Comparison of ENCODE assay signal across 19 cellular contexts in genomic region chr11:17280494-17281127, GRCh38. TPM values are rescaled to one million over a fixed set of nuclear protein-coding genes. Genes with fewer than 3 reads are reported as not detected.
DNase-seq lines count a peak whose midpoint lies in the region; ATAC-seq and TF ChIP-seq lines count a peak whose summit lies in the region.
"Had no signal": no experiment of that assay in that cellular context is flagged by ENCODE, and none has a peak within 500 bp of the region (broad histone marks: within the 10 kb centered on the region; RNA-seq: fewer than 3 reads in every experiment).

No MANE protein-coding gene starts in this region.

- peaks cover 65% of the 10 kb centered on the region for H3K4me1 Mint-ChIP-seq in activated naive CD4-positive, alpha-beta T cell treated with anti-CD3 and anti-CD28 coated beads, Interleukin-2, amount 10 ng/mL, durations not matched to agents 7 days and 5 days
- H3K4me1 Mint-ChIP-seq in activated naive CD8-positive, alpha-beta T cell treated with anti-CD3 and anti-CD28 coated beads for 36 hours, result peaks cover 52% of the 10 kb centered on the region
- H3K4me1 Mint-ChIP-seq in activated CD8-positive, alpha-beta memory T cell treated with anti-CD3 and anti-CD28 coated beads, Interleukin-2, amount 10 ng/mL, durations not matched to agents 7 days and 5 days, result peaks cover 43% of the 10 kb centered on the region

- peaks cover 47 to 58% of the 10 kb centered on the region in 2 experiments for H3K4me1 ChIP-seq in neutrophil (ENCODE audit: control insufficient read depth in 1 of 2, insufficient read depth in 1 of 2, low read depth in 1 of 2, low read length in 1 of 2)

- H3K4me3 Mint-ChIP-seq in activated naive CD4-positive, alpha-beta T cell treated with anti-CD3 and anti-CD28 coated beads, Interleukin-2, amount 10 ng/mL, durations not matched to agents 7 days and 5 days, result peak overlapping the region; percentile 15
- H3K4me3 Mint-ChIP-seq in activated naive CD8-positive, alpha-beta T cell treated with anti-CD3 and anti-CD28 coated beads for 36 hours, result peak overlapping the region; percentile 70
- H3K4me3 Mint-ChIP-seq in activated CD8-positive, alpha-beta memory T cell treated with anti-CD3 and anti-CD28 coated beads, Interleukin-2, amount 10 ng/mL, durations not matched to agents 7 days and 5 days, result no peak overlapping the region
- H3K4me3 Mint-ChIP-seq: activated B cell treated with CpG ODN at 0.5 μM for 24 hours had no signal

- no peaks in the 10 kb centered on the region for H3K9me3 Mint-ChIP-seq in activated naive CD4-positive, alpha-beta T cell treated with anti-CD3 and anti-CD28 coated beads, Interleukin-2, amount 10 ng/mL, durations not matched to agents 7 days and 5 days
- H3K9me3 Mint-ChIP-seq in activated naive CD8-positive, alpha-beta T cell treated with anti-CD3 and anti-CD28 coated beads for 36 hours, result no peaks in the 10 kb centered on the region
- H3K9me3 Mint-ChIP-seq in activated CD8-positive, alpha-beta memory T cell treated with anti-CD3 and anti-CD28 coated beads, Interleukin-2, amount 10 ng/mL, durations not matched to agents 7 days and 5 days (ENCODE audit: low read depth), result peaks cover under 1% of the 10 kb centered on the region
- H3K9me3 Mint-ChIP-seq: activated B cell treated with CpG ODN at 0.5 μM for 24 hours had no signal

- no peaks in the 10 kb centered on the region for H3K27me3 Mint-ChIP-seq in activated naive CD4-positive, alpha-beta T cell treated with anti-CD3 and anti-CD28 coated beads, Interleukin-2, amount 10 ng/mL, durations not matched to agents 7 days and 5 days
- no peaks in the 10 kb centered on the region for H3K27me3 Mint-ChIP-seq in activated naive CD8-positive, alpha-beta T cell treated with anti-CD3 and anti-CD28 coated beads for 36 hours
- H3K27me3 Mint-ChIP-seq in activated CD8-positive, alpha-beta memory T cell treated with anti-CD3 and anti-CD28 coated beads, Interleukin-2, amount 10 ng/mL, durations not matched to agents 7 days and 5 days, result no peaks in the 10 kb centered on the region
- H3K27me3 Mint-ChIP-seq: activated B cell treated with CpG ODN at 0.5 μM for 24 hours had no signal

- no peak overlapping the region for H3K4me3 ChIP-seq in neutrophil (ENCODE audit: low read depth in 1 of 2, low read length in 1 of 2)
- H3K4me3 ChIP-seq: ovary, sigmoid colon had no signal

- H3K27ac Mint-ChIP-seq in activated naive CD4-positive, alpha-beta T cell treated with anti-CD3 and anti-CD28 coated beads, Interleukin-2, amount 10 ng/mL, durations not matched to agents 7 days and 5 days, result peak overlapping the region; percentile 49
- H3K27ac Mint-ChIP-seq in activated naive CD8-positive, alpha-beta T cell treated with anti-CD3 and anti-CD28 coated beads for 36 hours, result peak overlapping the region; percentile 92
- H3K27ac Mint-ChIP-seq in activated CD8-positive, alpha-beta memory T cell treated with anti-CD3 and anti-CD28 coated beads, Interleukin-2, amount 10 ng/mL, durations not matched to agents 7 days and 5 days, result no peak overlapping the region
- H3K27ac Mint-ChIP-seq: activated B cell treated with CpG ODN at 0.5 μM for 24 hours had no signal

- no peak for ATAC-seq in activated CD8-positive, alpha-beta memory T cell treated with anti-CD3 and anti-CD28 coated beads, Interleukin-2, amount 10 ng/mL, durations not matched to agents 7 days and 5 days

- peak overlapping the region; percentile 100 for H3K27ac ChIP-seq in KOPT-K1 (ENCODE audit: low read depth, low read length, poor library complexity, severe bottlenecking)
- peak overlapping the region; percentile 74 for H3K27ac ChIP-seq in neutrophil
- H3K27ac ChIP-seq: ovary, sigmoid colon had no signal

- H3K36me3 Mint-ChIP-seq in activated naive CD4-positive, alpha-beta T cell treated with anti-CD3 and anti-CD28 coated beads, Interleukin-2, amount 10 ng/mL, durations not matched to agents 7 days and 5 days, result peaks cover 33% of the 10 kb centered on the region
- peaks cover 31% of the 10 kb centered on the region for H3K36me3 Mint-ChIP-seq in activated naive CD8-positive, alpha-beta T cell treated with anti-CD3 and anti-CD28 coated beads for 36 hours
- peaks cover 36% of the 10 kb centered on the region for H3K36me3 Mint-ChIP-seq in activated CD8-positive, alpha-beta memory T cell treated with anti-CD3 and anti-CD28 coated beads, Interleukin-2, amount 10 ng/mL, durations not matched to agents 7 days and 5 days

- H3K27me3 ChIP-seq in neutrophil, result no peaks in the 10 kb centered on the region
- H3K27me3 ChIP-seq: ovary, sigmoid colon had no signal

- no peak for TF ChIP-seq CTCF in neutrophil (IDR thresholded peaks at IDR 0.05)

- H3K9me3 ChIP-seq in KOPT-K1 (ENCODE audit: insufficient read depth, low read length, poor library complexity, severe bottlenecking), result no peaks in the 10 kb centered on the region
- H3K9me3 ChIP-seq in neutrophil, result no peaks in the 10 kb centered on the region
- H3K9me3 ChIP-seq: ovary, sigmoid colon had no signal

- H3K36me3 ChIP-seq in KOPT-K1 (ENCODE audit: insufficient read depth, low read length) (peaks cover 68% of the 10 kb centered on the region), neutrophil (no peaks in the 10 kb centered on the region)
- H3K36me3 ChIP-seq: ovary had no signal

- DNase-seq in activated naive CD4-positive, alpha-beta T cell treated with anti-CD3 and anti-CD28 coated beads, Interleukin-2, amount 10 ng/mL, durations not matched to agents 7 days and 5 days, result no peak
- no peak for DNase-seq in activated naive CD4-positive, alpha-beta T cell treated with Interleukin-2 at 50 U/mL for 16 hours
- DNase-seq in activated naive CD8-positive, alpha-beta T cell treated with anti-CD3 and anti-CD28 coated beads for 36 hours, result no peak
- DNase-seq in activated CD8-positive, alpha-beta memory T cell treated with anti-CD3 and anti-CD28 coated beads, Interleukin-2, amount 10 ng/mL, durations not matched to agents 7 days and 5 days, result no peak
- no peak for DNase-seq in stimulated activated CD4-positive, alpha-beta T cell treated with anti-CD3 and anti-CD28 coated beads, Interleukin-4, amount 100 ng/mL, for 1 hour
- no peak for DNase-seq in COLO668 (lab: John Stamatoyannopoulos, UW; ENCODE audit: unreplicated experiment)
- DNase-seq: activated B cell treated with CpG ODN at 0.5 μM for 24 hours, amniotic stem cell, caudate nucleus, glutamatergic neuron, HCEC 1CT, KG1, NCI-H1105 treated with DMSO at 0.1 percent for 48 hours, NCI-H524, ovary, Right ventricle myocardium superior, sigmoid colon had no signal

- CTCF ChIA-PET in activated naive CD4-positive, alpha-beta T cell treated with anti-CD3 and anti-CD28 coated beads, Interleukin-2, amount 10 ng/mL, durations not matched to agents 7 days and 5 days (lab: Charles Lee), result no interaction called here
- CTCF ChIA-PET in activated CD8-positive, alpha-beta memory T cell treated with anti-CD3 and anti-CD28 coated beads, Interleukin-2, amount 10 ng/mL, durations not matched to agents 7 days and 5 days (lab: Charles Lee), result interaction anchor here (1.1 to 1.6 kb wide), 2 partner anchors 11 to 16 kb away, joined by 3 to 5 read pairs; no protein-coding TSS in a partner anchor

RNA-seq across cellular contexts. Expression of gene NUCB2, which starts 4.1 kb away (rescaled TPM):
- total RNA-seq in activated naive CD8-positive, alpha-beta T cell treated with anti-CD3 and anti-CD28 coated beads for 36 hours, result 10 to 100 TPM; 78.5 to 88.8 TPM
- 10 to 100 TPM; 79.4 to 100.0 TPM for total RNA-seq in activated CD8-positive, alpha-beta memory T cell treated with anti-CD3 and anti-CD28 coated beads, Interleukin-2, amount 10 ng/mL, durations not matched to agents 7 days and 5 days
